ENCODE assay signal across 8 cellular contexts in genomic region chr12:117857632-117858274, GRCh38.
DNase-seq lines count a peak whose midpoint lies in the region; ATAC-seq lines count a peak whose summit lies in the region.

No MANE protein-coding gene starts in this region.

- no peaks in the 10 kb centered on the region for H3K36me3 Mint-ChIP-seq in activated naive CD8-positive, alpha-beta T cell treated with anti-CD3 and anti-CD28 coated beads, Interleukin-2, amount 50 U/mL, for 24 hours (ENCODE audit: low read depth)

- peak; percentile 79 for DNase-seq in DMS53 (lab: John Stamatoyannopoulos, UW)
- DNase-seq in SK-N-DZ (ENCODE audit: low spot score) = peak; percentile 53
- DNase-seq in activated naive CD8-positive, alpha-beta T cell treated with anti-CD3 and anti-CD28 coated beads, Interleukin-2, amount 50 U/mL, for 24 hours = peak; percentile 70
- DNase-seq in islet precursor cell = peak; percentile 92
- peak; percentile 2 for DNase-seq in stimulated activated CD8-positive, alpha-beta memory T cell treated with anti-CD3 and anti-CD28 coated beads, Interleukin-12 subunit alpha, Interleukin-12 subunit beta, amount 100 ng/mL, for 4 hours (ENCODE audit: low read depth)
- no peak for DNase-seq in GOT3 (lab: John Stamatoyannopoulos, UW)

- no peak overlapping the region for H3K27ac Mint-ChIP-seq in activated naive CD8-positive, alpha-beta T cell treated with anti-CD3 and anti-CD28 coated beads, Interleukin-2, amount 50 U/mL, for 24 hours

- peaks cover 1% of the 10 kb centered on the region for H3K27me3 Mint-ChIP-seq in activated naive CD8-positive, alpha-beta T cell treated with anti-CD3 and anti-CD28 coated beads, Interleukin-2, amount 50 U/mL, for 24 hours

- H3K4me1 Mint-ChIP-seq in activated naive CD8-positive, alpha-beta T cell treated with anti-CD3 and anti-CD28 coated beads, Interleukin-2, amount 50 U/mL, for 24 hours = no peaks in the 10 kb centered on the region

- no peak overlapping the region for H3K4me3 Mint-ChIP-seq in activated naive CD8-positive, alpha-beta T cell treated with anti-CD3 and anti-CD28 coated beads, Interleukin-2, amount 50 U/mL, for 24 hours

- peaks cover 5% of the 10 kb centered on the region for H3K9me3 Mint-ChIP-seq in activated naive CD8-positive, alpha-beta T cell treated with anti-CD3 and anti-CD28 coated beads, Interleukin-2, amount 50 U/mL, for 24 hours

- ATAC-seq in HG03103 (IDR thresholded peaks at IDR 0.05; ENCODE audit: low read depth, unreplicated experiment) (peak; percentile 55), GM18870 (IDR thresholded peaks at IDR 0.05; ENCODE audit: unreplicated experiment) (no peak)
- ATAC-seq in activated naive CD8-positive, alpha-beta T cell treated with anti-CD3 and anti-CD28 coated beads, Interleukin-2, amount 50 U/mL, for 24 hours = peak; percentile 24
